ENCODE assay signal across 11 cellular contexts in genomic region chr7:142904128-142904527, GRCh38. TPM values are rescaled to one million over a fixed set of nuclear protein-coding genes. Genes with fewer than 3 reads are reported as not detected.
"Had no signal": no experiment of that assay in that cellular context is flagged by ENCODE, and none has a peak within 500 bp of the region (broad histone marks: within the 10 kb centered on the region; RNA-seq: fewer than 3 reads in every experiment).

No MANE protein-coding gene starts in this region.

- H3K4me2 ChIP-seq: GM23338 had no signal

- H3K4me3 ChIP-seq: GM23248, GM23338, HAP-1 had no signal

- H3K27ac Mint-ChIP-seq: GM23338, H9, HFFc6 had no signal

- H2AFZ ChIP-seq: GM23248, GM23338 had no signal

- H3K27ac ChIP-seq: GM23248 had no signal

- H3K4me3 Mint-ChIP-seq: GM23338, H9, HFFc6 had no signal

- ATAC-seq: GM23338, HCT116 had no signal

- H3K9ac ChIP-seq: GM23248 had no signal

- DNase-seq: GM23248, GOT3, H7, H9, HCEC 1CT, HFFc6 had no signal

- H3K9me3 ChIP-seq: HAP-1 had no signal

- H3K4me1 ChIP-seq: HAP-1 had no signal

- H3K36me3 ChIP-seq: HAP-1 had no signal

RNA-seq across cellular contexts. Expression of gene TRPV6, which starts 18.6 kb away (rescaled TPM):
- total RNA-seq: GM23248, H4, HFFc6 had no signal
- polyA plus RNA-seq: GM23248 had no signal

RNA-seq across cellular contexts. Expression of gene TRPV5, which starts 29.4 kb away (rescaled TPM):
- total RNA-seq: GM23248, GM23338, H1, H4, H7, H9, HFFc6 had no signal
- polyA plus RNA-seq: GM23248, GM23338 had no signal

RNA-seq across cellular contexts. Expression of gene LLCFC1, which starts 35.2 kb away (rescaled TPM):
- total RNA-seq: GM23248, GM23338, H1, H4, H7, H9, HFFc6 had no signal
- polyA plus RNA-seq: GM23248, GM23338, H1 had no signal

RNA-seq across cellular contexts. Expression of gene KEL, which starts 58.0 kb away (rescaled TPM):
- total RNA-seq: GM23248, HFFc6 had no signal
- polyA plus RNA-seq: GM23248 had no signal
